ENCODE assay signal across 21 cellular contexts in the genomic region with DNA sequence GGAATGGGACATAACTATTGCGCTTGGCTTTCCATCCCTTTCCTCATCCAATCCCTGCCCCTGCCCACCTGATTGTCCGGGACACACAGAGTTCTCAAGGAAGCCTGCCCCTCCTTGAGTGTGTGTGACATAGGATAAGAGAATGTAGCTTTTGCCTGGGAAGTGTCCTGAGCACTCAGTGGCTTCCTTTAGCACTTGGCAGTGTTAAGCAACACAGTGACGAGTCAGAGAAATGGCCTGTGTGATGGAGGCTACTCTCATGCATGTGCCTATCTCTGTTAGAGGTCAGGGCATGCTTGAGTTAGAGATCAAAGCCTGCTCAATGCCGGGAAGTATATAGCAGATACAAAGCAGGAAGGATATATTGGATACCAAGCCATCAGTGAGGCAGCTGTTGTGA.
"Had no signal": no experiment of that assay in that cellular context is flagged by ENCODE, and none has a peak within 500 bp of the region (broad histone marks: within the 10 kb centered on the region; RNA-seq: fewer than 3 reads in every experiment).

No MANE protein-coding gene starts in this region.

- H3K9me3 ChIP-seq: ascending aorta, thyroid gland had no signal

- H3K4me1 ChIP-seq: ascending aorta had no signal

- H3K4me3 ChIP-seq: ascending aorta, lung, thyroid gland had no signal

- H3K27me3 ChIP-seq: ascending aorta, thyroid gland had no signal

- H3K27ac ChIP-seq: ascending aorta, thyroid gland had no signal

- H3K36me3 ChIP-seq: ascending aorta, thyroid gland had no signal

- DNase-seq: activated CD4-positive, alpha-beta T cell treated with anti-CD3 and anti-CD28 coated beads, Interleukin-2, amount 50 U/mL, for 1 hour; activated CD8-positive, alpha-beta memory T cell treated with anti-CD3 and anti-CD28 coated beads for 24 hours; activated CD8-positive, alpha-beta memory T cell treated with anti-CD3 and anti-CD28 coated beads, Interleukin-2, amount 50 U/mL, for 48 hours; activated effector memory CD4-positive, alpha-beta T cell treated with anti-CD3 and anti-CD28 coated beads, Interleukin-2, amount 50 U/mL, for 16 hours; activated T-cell treated with anti-CD3 and anti-CD28 coated beads, Interleukin-2, amount 50 U/mL, for 72 hours; dermis blood vessel endothelial cell; effector memory CD4-positive, alpha-beta T cell; foreskin melanocyte; glutamatergic neuron; hippocampal formation; occipital lobe; posterior cingulate gyrus; stimulated activated CD4-positive, alpha-beta T cell treated with anti-CD3 and anti-CD28 coated beads, Interleukin-12 subunit alpha, Interleukin-12 subunit beta, amount 100 ng/mL, for 4 hours; stimulated activated CD4-positive, alpha-beta T cell treated with anti-CD3 and anti-CD28 coated beads, Interleukin-1b, Interleukin-23, amount 100 ng/mL, for 48 hours; stimulated activated CD8-positive, alpha-beta memory T cell treated with anti-CD3 and anti-CD28 coated beads, Interleukin-4, amount 100 ng/mL, for 48 hours; stimulated activated naive CD4-positive, alpha-beta T cell; T-cell; T-helper 9 cell; thyroid gland had no signal
